In genomic region chr6:24325978-24326377, GRCh38 we compare ENCODE assay signal across 3 cellular contexts.
TF ChIP-seq lines count a peak whose summit lies in the region.

No MANE protein-coding gene starts in this region.

TF ChIP-seq in HepG2, 621 proteins besides CTCF, POLR2A, EP300 and RAD21:
- TF ChIP-seq SRSF9 (IDR thresholded peaks at IDR 0.05; ENCODE audit: borderline replicate concordance, insufficient read depth, low read depth, low read length, poor library complexity, severe bottlenecking) = peak; percentile 76
- no peak for TF ChIP-seq ZNF343 (CRISPR knock-in tag; IDR thresholded peaks at IDR 0.05)
- TF ChIP-seq CREB3 (CRISPR knock-in tag; IDR thresholded peaks at IDR 0.05) = no peak
- TF ChIP-seq U2AF2 (IDR thresholded peaks at IDR 0.05; ENCODE audit: low read depth, low read length) = 0 out of 2 replicates have a peak, but pooled peaks have one; percentile 40
- TF ChIP-seq KLF16 (CRISPR knock-in tag; IDR thresholded peaks at IDR 0.05) = no peak

TF ChIP-seq in HEK293, 187 proteins besides CTCF, POLR2A, EP300 and RAD21:
- TF ChIP-seq ZNF366 (tag by site-specific recombination; conservative IDR thresholded peaks at IDR 0.05) (peak; percentile 88), ZSCAN5A (tag by site-specific recombination; IDR thresholded peaks at IDR 0.05) (no peak)

TF ChIP-seq in K562, 482 proteins besides CTCF, POLR2A, EP300 and RAD21:
- TF ChIP-seq ZNF512 (tag; IDR thresholded peaks at IDR 0.05) (peak; percentile 16; the same call in 1 of the 2 replicates), MCM3 (IDR thresholded peaks at IDR 0.05) (no peak), SRSF1 (IDR thresholded peaks at IDR 0.05; ENCODE audit: low read depth, low read length) (no peak)
